9 cellular contexts compared by ENCODE assay signal in genomic region chr19:45094158-45094557, GRCh38. TPM values are rescaled to one million over a fixed set of nuclear protein-coding genes. Genes with fewer than 3 reads are reported as not detected.
DNase-seq lines count a peak whose midpoint lies in the region; ATAC-seq and TF ChIP-seq lines count a peak whose summit lies in the region.
"Had no signal": no experiment of that assay in that cellular context is flagged by ENCODE, and none has a peak within 500 bp of the region (broad histone marks: within the 10 kb centered on the region; RNA-seq: fewer than 3 reads in every experiment).

No MANE protein-coding gene starts in this region.

- H3K9me3 Mint-ChIP-seq in T-helper 1 cell treated with Interleukin-12 subunit alpha and Interleukin-12 subunit beta and Interleukin-4 antibody, amounts not matched to agents 30 μg/mL and 1 μg/mL, for 36 hours = peaks cover 2% of the 10 kb centered on the region
- no peaks in the 10 kb centered on the region for H3K9me3 Mint-ChIP-seq in activated B cell treated with CpG ODN at 0.5 μM for 24 hours
- no peaks in the 10 kb centered on the region for H3K9me3 Mint-ChIP-seq in stimulated activated memory B cell treated with anti-CD40 and anti-IgM and Interleukin-4, amounts not matched to agents 10 μg/mL and 1 μg/mL and 100 μg/mL, for 72 hours

- peak overlapping the region; percentile 91 for H3K9ac ChIP-seq in iPS-15b (ENCODE audit: low read depth, low read length)

- H3K36me3 Mint-ChIP-seq in T-helper 1 cell treated with Interleukin-12 subunit alpha and Interleukin-12 subunit beta and Interleukin-4 antibody, amounts not matched to agents 30 μg/mL and 1 μg/mL, for 36 hours (ENCODE audit: low read depth) = peaks cover 14% of the 10 kb centered on the region
- H3K36me3 Mint-ChIP-seq in activated B cell treated with CpG ODN at 0.5 μM for 24 hours (ENCODE audit: low read depth) = peaks cover 20% of the 10 kb centered on the region
- H3K36me3 Mint-ChIP-seq in stimulated activated memory B cell treated with anti-CD40 and anti-IgM and Interleukin-4, amounts not matched to agents 10 μg/mL and 1 μg/mL and 100 μg/mL, for 72 hours = peaks cover 27% of the 10 kb centered on the region

- POLR2A ChIA-PET in activated B cell treated with CpG ODN at 0.5 μM for 24 hours (lab: Charles Lee) = no interaction called here

- peaks cover 5% of the 10 kb centered on the region for H3K36me3 ChIP-seq in iPS-15b (ENCODE audit: control insufficient read depth, insufficient read depth, low read length)

- TF ChIP-seq CTCF in activated B cell treated with CpG ODN at 0.5 μM for 24 hours (IDR thresholded peaks at IDR 0.05) = no peak
- no peak for TF ChIP-seq CTCF in GM10266 (IDR thresholded peaks at IDR 0.05; ENCODE audit: control insufficient read depth, insufficient read depth, low read depth, missing control alignments)

- H3K27me3 ChIP-seq in iPS-15b (ENCODE audit: control insufficient read depth, insufficient read depth, low read length) = no peaks in the 10 kb centered on the region

- H3K4me3 ChIP-seq in iPS-15b (ENCODE audit: low read depth, low read length) = peak overlapping the region; percentile 89

- ATAC-seq in activated B cell treated with CpG ODN at 0.5 μM for 24 hours (ENCODE audit: low read depth) = no peak
- no peak for ATAC-seq in stimulated activated memory B cell treated with anti-CD40 and anti-IgM and Interleukin-4, amounts not matched to agents 10 μg/mL and 1 μg/mL and 100 μg/mL, for 72 hours
- no peak for ATAC-seq in GM21423 (IDR thresholded peaks at IDR 0.05; ENCODE audit: unreplicated experiment)
- ATAC-seq in HG03571 (IDR thresholded peaks at IDR 0.05; ENCODE audit: unreplicated experiment) = no peak

- H3K27ac Mint-ChIP-seq in T-helper 1 cell treated with Interleukin-12 subunit alpha and Interleukin-12 subunit beta and Interleukin-4 antibody, amounts not matched to agents 30 μg/mL and 1 μg/mL, for 36 hours = peak overlapping the region; percentile 79
- H3K27ac Mint-ChIP-seq in activated B cell treated with CpG ODN at 0.5 μM for 24 hours = peak overlapping the region; percentile 59
- peak overlapping the region; percentile 99 for H3K27ac Mint-ChIP-seq in stimulated activated memory B cell treated with anti-CD40 and anti-IgM and Interleukin-4, amounts not matched to agents 10 μg/mL and 1 μg/mL and 100 μg/mL, for 72 hours

- no peaks in the 10 kb centered on the region for H3K27me3 Mint-ChIP-seq in T-helper 1 cell treated with Interleukin-12 subunit alpha and Interleukin-12 subunit beta and Interleukin-4 antibody, amounts not matched to agents 30 μg/mL and 1 μg/mL, for 36 hours (ENCODE audit: low read depth)
- H3K27me3 Mint-ChIP-seq in activated B cell treated with CpG ODN at 0.5 μM for 24 hours = no peaks in the 10 kb centered on the region
- H3K27me3 Mint-ChIP-seq in stimulated activated memory B cell treated with anti-CD40 and anti-IgM and Interleukin-4, amounts not matched to agents 10 μg/mL and 1 μg/mL and 100 μg/mL, for 72 hours = no peaks in the 10 kb centered on the region

- H3K9me3 ChIP-seq in iPS-15b (ENCODE audit: control insufficient read depth, insufficient read depth, low read length) = no peaks in the 10 kb centered on the region

- peaks cover 41% of the 10 kb centered on the region for H3K4me1 Mint-ChIP-seq in T-helper 1 cell treated with Interleukin-12 subunit alpha and Interleukin-12 subunit beta and Interleukin-4 antibody, amounts not matched to agents 30 μg/mL and 1 μg/mL, for 36 hours (ENCODE audit: low read depth)
- H3K4me1 Mint-ChIP-seq in activated B cell treated with CpG ODN at 0.5 μM for 24 hours = peaks cover 61% of the 10 kb centered on the region
- H3K4me1 Mint-ChIP-seq in stimulated activated memory B cell treated with anti-CD40 and anti-IgM and Interleukin-4, amounts not matched to agents 10 μg/mL and 1 μg/mL and 100 μg/mL, for 72 hours = peaks cover 70% of the 10 kb centered on the region

- peak overlapping the region; percentile 86 for H3K4me3 Mint-ChIP-seq in T-helper 1 cell treated with Interleukin-12 subunit alpha and Interleukin-12 subunit beta and Interleukin-4 antibody, amounts not matched to agents 30 μg/mL and 1 μg/mL, for 36 hours
- H3K4me3 Mint-ChIP-seq in activated B cell treated with CpG ODN at 0.5 μM for 24 hours = peak overlapping the region; percentile 93
- H3K4me3 Mint-ChIP-seq in stimulated activated memory B cell treated with anti-CD40 and anti-IgM and Interleukin-4, amounts not matched to agents 10 μg/mL and 1 μg/mL and 100 μg/mL, for 72 hours = peak overlapping the region; percentile 99

- intact Hi-C loops in activated B cell treated with CpG ODN at 0.5 μM for 24 hours (cut with micrococcal nuclease) = loop anchor here (5.0 kb wide), 3 partner anchors 33 to 342 kb away; partner anchors contain the start of gene CLASRP

- DNase-seq in T-helper 1 cell (no peak), activated B cell treated with CpG ODN at 0.5 μM for 24 hours (no peak), GM10266 (ENCODE audit: extremely low spot score) (no peak)
- DNase-seq: islet precursor cell had no signal

- peaks cover 19% of the 10 kb centered on the region for H3K4me1 ChIP-seq in iPS-15b (ENCODE audit: control insufficient read depth, insufficient read depth, low read length)

- CTCF ChIA-PET in activated B cell treated with CpG ODN at 0.5 μM for 24 hours (lab: Charles Lee) = no interaction called here

RNA-seq across cellular contexts. Expression of gene PPP1R37, which starts 1.2 kb away (rescaled TPM):
- total RNA-seq in activated B cell treated with CpG ODN at 0.5 μM for 24 hours = 18.8 and 27.2 TPM in 2 replicates

RNA-seq across cellular contexts. Expression of gene GEMIN7, which starts 15.1 kb away (rescaled TPM):
- total RNA-seq in activated B cell treated with CpG ODN at 0.5 μM for 24 hours = 37.0 and 38.7 TPM in 2 replicates

RNA-seq across cellular contexts. Expression of gene ZNF296, which starts 17.9 kb away (rescaled TPM):
- total RNA-seq in activated B cell treated with CpG ODN at 0.5 μM for 24 hours = 27.8 and 28.0 TPM in 2 replicates

RNA-seq across cellular contexts. Expression of gene CLASRP, which starts 55.3 kb away (rescaled TPM):
- 133 and 172 TPM in 2 replicates for total RNA-seq in activated B cell treated with CpG ODN at 0.5 μM for 24 hours
